ENCODE assay signal across 8 cellular contexts in genomic region chr1:6701437-6702153, GRCh38. TPM values are rescaled to one million over a fixed set of nuclear protein-coding genes. Genes with fewer than 3 reads are reported as not detected.
DNase-seq lines count a peak whose midpoint lies in the region; TF ChIP-seq lines count a peak whose summit lies in the region.

TSS of gene DNAJC11 (minus strand) at chr1:6701816. CDS start at chr1:6701800, 16 bp downstream.

- TF ChIP-seq RAD21 in neural cell (conservative IDR thresholded peaks at IDR 0.05): peak; percentile 65

- TF ChIP-seq EP300 in neural cell (conservative IDR thresholded peaks at IDR 0.05; ENCODE audit: poor library complexity, severe bottlenecking) (peak; percentile 67), stomach (IDR thresholded peaks at IDR 0.05) (no peak)

- 0 to 1% (median 0%) methylated on average over 31 to 80 of the region's 80 CpGs for WGBS in stomach, 5 donors

- H3K4me2 ChIP-seq in neural cell (ENCODE audit: low read length): peak within 1 kb of the TSS; percentile 77

- peak; percentile 100 for TF ChIP-seq CTCF in LNCaP clone FGC (IDR thresholded peaks at IDR 0.05; ENCODE audit: control insufficient read depth, extremely low read depth, insufficient read depth)
- peak; percentile 58 for TF ChIP-seq CTCF in fibroblast of villous mesenchyme (IDR thresholded peaks at IDR 0.05; ENCODE audit: insufficient read depth, low read depth, low read length)
- peak; percentile 100 for TF ChIP-seq CTCF in neural cell (IDR thresholded peaks at IDR 0.05; ENCODE audit: poor library complexity, severe bottlenecking)
- peak in 5 of 7 experiments; percentile 30 to 97 (median 74) for TF ChIP-seq CTCF in stomach (IDR thresholded peaks at IDR 0.05)

- intact Hi-C loops in stomach (cut with DNase I; ENCODE audit: low total_unique reads): no loop called here

- no peaks in the 10 kb centered on the region for H3F3A ChIP-seq in neural cell (ENCODE audit: insufficient read depth, low read length, poor library complexity, severe bottlenecking)

- H3K9ac ChIP-seq in ES-I3 (ENCODE audit: low read depth, low read length) (peak within 1 kb of the TSS; percentile 87), neural cell (ENCODE audit: low read length) (peak within 1 kb of the TSS; percentile 90)

- TF ChIP-seq POLR2A in Raji (IDR thresholded peaks at IDR 0.05; ENCODE audit: insufficient read depth, low read depth, low read length): peak; percentile 88
- TF ChIP-seq POLR2A in stomach (IDR thresholded peaks at IDR 0.05): no peak

- DNase-seq in H4 (ENCODE audit: low spot score) (peak; percentile 75), LNCaP clone FGC (ENCODE audit: low read depth) (peak; percentile 64), fibroblast of villous mesenchyme (ENCODE audit: low read depth) (peak; percentile 88), stomach (peak; percentile 90)
- peak; percentile 96 for DNase-seq in activated effector memory CD4-positive, alpha-beta T cell treated with anti-CD3 and anti-CD28 coated beads, Interleukin-2, amount 50 U/mL, for 16 hours

- peaks cover 26% of the 10 kb centered on the region for H3K79me2 ChIP-seq in neural cell (replicated peaks; ENCODE audit: insufficient read depth, low read length)

- H3K27ac ChIP-seq in neural cell (ENCODE audit: low read length) (peak within 1 kb of the TSS; percentile 65), stomach (peak within 1 kb of the TSS; percentile 81 to 93 (median 90))

- no peaks in the 10 kb centered on the region for H3K36me3 ChIP-seq in ES-I3 (ENCODE audit: insufficient read depth, low read length)
- no peaks in the 10 kb centered on the region for H3K36me3 ChIP-seq in neural cell (ENCODE audit: insufficient read depth, low read length)
- peaks cover 0 to 5% (median 0%) of the 10 kb centered on the region in 4 donors for H3K36me3 ChIP-seq in stomach

- H3K9me3 ChIP-seq in ES-I3 (ENCODE audit: control insufficient read depth, insufficient read depth, low read length) (no peaks in the 10 kb centered on the region), neural cell (ENCODE audit: low read length) (no peaks in the 10 kb centered on the region), stomach (no peaks in the 10 kb centered on the region)

- H3K4me1 ChIP-seq in ES-I3 (ENCODE audit: insufficient read depth, low read length) (0 out of 2 replicates have a peak, but pooled peaks cover 3% of the 10 kb centered on the region), stomach (peaks cover 14 to 33% (median 28%) of the 10 kb centered on the region in 4 donors)

- no peaks in the 10 kb centered on the region for H3K27me3 ChIP-seq in neural cell (ENCODE audit: insufficient read depth, low read depth, low read length)
- H3K27me3 ChIP-seq in stomach: no peaks in the 10 kb centered on the region

- H3K9me2 ChIP-seq in neural cell (ENCODE audit: insufficient read depth, low read length): no peaks in the 10 kb centered on the region

- peak within 1 kb of the TSS; percentile 65 for H2AFZ ChIP-seq in neural cell (ENCODE audit: low read depth, low read length)

- peak within 1 kb of the TSS; percentile 100 for H3K4me3 ChIP-seq in LNCaP clone FGC (ENCODE audit: low read depth, low read length)
- peak within 1 kb of the TSS; percentile 96 for H3K4me3 ChIP-seq in fibroblast of villous mesenchyme (ENCODE audit: low read depth, low read length)
- peak within 1 kb of the TSS; percentile 96 for H3K4me3 ChIP-seq in neural cell (ENCODE audit: low read length)
- H3K4me3 ChIP-seq in stomach: peak within 1 kb of the TSS; percentile 94 to 100 (median 98)

- H4K20me1 ChIP-seq in neural cell (ENCODE audit: insufficient read depth): no peaks in the 10 kb centered on the region

TF ChIP-seq in neural cell, 6 proteins besides CTCF, POLR2A, EP300 and RAD21:
- no peak for TF ChIP-seq EZH2 (IDR thresholded peaks at IDR 0.05; ENCODE audit: borderline replicate concordance, insufficient read depth, low read length, poor library complexity, severe bottlenecking)
- peak; percentile 96 for TF ChIP-seq POLR2AphosphoS5 (IDR thresholded peaks at IDR 0.05)
- peak; percentile 80 for TF ChIP-seq TAF1 (IDR thresholded peaks at IDR 0.05; ENCODE audit: low read depth)
- no peak for TF ChIP-seq REST (IDR thresholded peaks at IDR 0.05; ENCODE audit: borderline replicate concordance)
- peak; percentile 92 for TF ChIP-seq MXI1 (conservative IDR thresholded peaks at IDR 0.05; ENCODE audit: poor library complexity, severe bottlenecking)
- peak; percentile 80 for TF ChIP-seq SMC3 (conservative IDR thresholded peaks at IDR 0.05; ENCODE audit: poor library complexity)

RNA-seq across cellular contexts. Expression of gene DNAJC11, which starts in this region (rescaled TPM):
- total RNA-seq in H4 (2014; rRNA removed; shearing (Covaris generic)): 33.4 and 36.5 TPM in 2 replicates
- total RNA-seq in fibroblast of villous mesenchyme: 30.3 and 38.9 TPM in 2 replicates
- 26.0 and 28.6 TPM in 2 replicates for polyA plus RNA-seq in neural cell
- 35.8 and 42.0 TPM in 2 replicates for polyA minus RNA-seq in neural cell
- total RNA-seq in stomach: 10 to 100 TPM; 22.8 to 93.9 (median 63.9) TPM
- 10 to 100 TPM; 20.0 to 27.2 (median 24.4) TPM for polyA plus RNA-seq in stomach

Comparison
In these comparisons a context has a peak if more than half of its experiments do, and no peak if none do; other contexts are left out.
1. Peak in every context shown above with its lines: DNase-seq, H3K4me3 ChIP-seq and H3K27ac ChIP-seq.